ENCODE assay signal across 30 cellular contexts in the genomic region with DNA sequence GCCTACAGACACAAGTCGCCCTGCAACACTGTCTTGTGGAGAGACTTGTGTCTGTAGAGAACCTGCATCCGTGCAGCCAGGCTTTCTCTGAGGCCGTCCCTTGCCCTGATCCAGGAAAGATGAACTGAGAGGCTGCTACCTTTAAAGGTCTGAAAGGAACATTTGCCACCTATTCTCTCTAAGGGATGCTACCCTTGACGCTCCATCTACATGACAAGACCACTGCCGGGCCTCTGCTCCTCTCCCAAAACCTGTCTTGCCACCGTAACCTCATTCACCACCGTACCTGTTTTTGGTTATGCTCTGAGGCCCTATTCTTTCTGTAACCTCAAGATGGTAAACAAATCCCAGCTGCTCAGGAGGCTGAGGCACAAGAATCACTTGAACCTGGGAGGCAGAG.
"Had no signal": no experiment of that assay in that cellular context is flagged by ENCODE, and none has a peak within 500 bp of the region (broad histone marks: within the 10 kb centered on the region; RNA-seq: fewer than 3 reads in every experiment).

No MANE protein-coding gene starts in this region.

- H3K27ac ChIP-seq: left lung, lower lobe of right lung, pancreas, prostate gland, skin epidermis, stomach, testis, thyroid gland, transverse colon, upper lobe of left lung, vagina had no signal

- H3K9me3 ChIP-seq: left lung, lower lobe of right lung, pancreas, prostate gland, stomach, testis, thyroid gland, transverse colon, upper lobe of left lung, vagina had no signal

- DNase-seq: hippocampal formation; immature natural killer cell; kidney; left colon; left lung; lower lobe of right lung; mammary epithelial cell; mesenchymal stem cell; naive thymus-derived CD8-positive, alpha-beta T cell; nucleus accumbens; pancreas; posterior cingulate gyrus; retina; right cardiac atrium; stimulated activated CD4-positive, alpha-beta T cell treated with anti-CD3 and anti-CD28 coated beads, Interleukin-12 subunit alpha, Interleukin-12 subunit beta, amount 100 ng/mL, for 4 hours; stimulated activated CD4-positive, alpha-beta T cell treated with anti-CD3 and anti-CD28 coated beads, Interleukin-15, amount 100 ng/mL, for 24 hours; stimulated activated CD4-positive, alpha-beta T cell treated with anti-CD3 and anti-CD28 coated beads, Interleukin-2, amount 100 ng/mL, for 24 hours; stimulated activated CD4-positive, alpha-beta T cell treated with anti-CD3 and anti-CD28 coated beads, Interleukin-4, amount 100 ng/mL, for 1 hour; stimulated activated naive B cell treated with anti-CD40 and anti-IgM and Interleukin-4, amounts not matched to agents 10 μg/mL and 1 μg/mL and 100 μg/mL, for 72 hours; stimulated activated naive CD8-positive, alpha-beta T cell treated with anti-CD3 and anti-CD28 coated beads, Interleukin-15, Interleukin-2, amounts not matched to agents 100 U/mL and 50 U/mL, for 24 hours; stomach; testis; thyroid gland; transverse colon had no signal

- H3K4me3 ChIP-seq: left lung, lower lobe of right lung, pancreas, prostate gland, skin epidermis, stomach, testis, thyroid gland, transverse colon, upper lobe of left lung, vagina had no signal

- FAIRE-seq: islet of Langerhans, kidney, pancreas had no signal

- H3K27me3 ChIP-seq: pancreas, stomach, testis, thyroid gland, upper lobe of left lung, vagina had no signal

- H3K4me1 ChIP-seq: left lung, lower lobe of right lung, pancreas, prostate gland, stomach, testis, transverse colon, vagina had no signal

- ATAC-seq: left colon; left lung; lower lobe of right lung; naive thymus-derived CD8-positive, alpha-beta T cell; pancreas; right cardiac atrium; sciatic nerve; stimulated activated naive B cell treated with anti-CD40 and anti-IgM and Interleukin-4, amounts not matched to agents 10 μg/mL and 1 μg/mL and 100 μg/mL, for 72 hours; stimulated activated naive CD8-positive, alpha-beta T cell treated with anti-CD3 and anti-CD28 coated beads, Interleukin-15, Interleukin-2, amounts not matched to agents 100 U/mL and 50 U/mL, for 24 hours had no signal

- H3K36me3 ChIP-seq: left lung, lower lobe of right lung, pancreas, prostate gland, stomach, thyroid gland, transverse colon, upper lobe of left lung, vagina had no signal
